ENCODE assay signal across 1 cellular context in the genomic region with DNA sequence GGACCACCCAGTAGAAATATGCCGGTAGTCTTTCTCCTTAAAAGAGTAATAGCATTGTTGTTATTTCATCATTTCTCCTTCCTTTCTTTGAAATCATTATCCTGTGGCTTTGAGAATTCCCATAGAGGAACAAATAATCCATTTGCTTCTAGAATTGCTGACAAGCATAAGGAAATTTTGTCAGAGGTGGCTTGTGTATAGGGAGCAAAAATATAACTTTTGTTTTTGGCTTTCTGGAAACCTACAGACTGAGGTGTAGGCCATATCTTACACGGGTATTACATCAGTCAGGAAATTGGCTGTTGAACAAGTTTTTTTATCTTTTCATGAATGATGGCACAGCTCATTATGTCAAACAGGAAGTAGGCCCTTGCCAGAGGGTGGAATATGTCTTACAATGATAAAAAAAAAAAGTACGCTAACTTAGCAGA.
TF ChIP-seq lines count a peak whose summit lies in the region.

No MANE protein-coding gene starts in this region.

TF ChIP-seq in K562, 482 proteins besides CTCF, POLR2A, EP300 and RAD21 (continued from another document and continues in another):
- peak; percentile 64; the same call in 1 of the 2 replicates for TF ChIP-seq GABPB1 (CRISPR knock-in tag; IDR thresholded peaks at IDR 0.05)
- no peak for TF ChIP-seq ATF1 (CRISPR knock-in tag; IDR thresholded peaks at IDR 0.05)
- TF ChIP-seq ATF1 (tag; IDR thresholded peaks at IDR 0.05), result 0 out of 2 replicates have a peak, but pooled peaks have one; percentile 41
- no peak for TF ChIP-seq KAT2B (IDR thresholded peaks at IDR 0.05; ENCODE audit: low read depth, low read length)
- TF ChIP-seq PHF21A (IDR thresholded peaks at IDR 0.05; ENCODE audit: borderline replicate concordance, low read depth), result no peak
- no peak for TF ChIP-seq SLC30A9 (CRISPR knock-in tag; IDR thresholded peaks at IDR 0.05)
- TF ChIP-seq ARID1B (IDR thresholded peaks at IDR 0.05), result peak; percentile 72
- TF ChIP-seq ZNF133 (CRISPR knock-in tag; IDR thresholded peaks at IDR 0.05), result no peak
- TF ChIP-seq MCM2 (IDR thresholded peaks at IDR 0.05; ENCODE audit: low read depth), result no peak
- TF ChIP-seq, protein P1, sequence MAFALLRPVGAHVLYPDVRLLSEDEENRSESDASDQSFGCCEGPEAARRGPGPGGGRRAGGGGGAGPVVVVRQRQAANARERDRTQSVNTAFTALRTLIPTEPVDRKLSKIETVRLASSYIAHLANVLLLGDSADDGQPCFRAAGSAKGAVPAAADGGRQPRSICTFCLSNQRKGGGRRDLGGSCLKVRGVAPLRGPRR (CRISPR knock-in tag; IDR thresholded peaks at IDR 0.05), result no peak
- no peak for TF ChIP-seq RBM15 (IDR thresholded peaks at IDR 0.05; ENCODE audit: insufficient read depth, low read length)
- TF ChIP-seq NONO (IDR thresholded peaks at IDR 0.05; ENCODE audit: low read depth in 2 of 2, low read length in 1 of 2), result no peak
- peak; percentile 70; the same call in 1 of the 2 replicates for TF ChIP-seq RNF2 (IDR thresholded peaks at IDR 0.05)
- TF ChIP-seq JUNB (CRISPR knock-in tag; conservative IDR thresholded peaks at IDR 0.05), result 0 out of 2 replicates have a peak, but pooled peaks have one; percentile 16
- TF ChIP-seq CBFA2T2 (conservative IDR thresholded peaks at IDR 0.05), result no peak
- TF ChIP-seq ZNF830 (CRISPR knock-in tag; IDR thresholded peaks at IDR 0.05), result no peak
- no peak for TF ChIP-seq ZNF146 (CRISPR knock-in tag; IDR thresholded peaks at IDR 0.05; ENCODE audit: unreplicated experiment)
- no peak for TF ChIP-seq FIP1L1 (IDR thresholded peaks at IDR 0.05; ENCODE audit: low read depth, low read length, poor library complexity, severe bottlenecking)
- TF ChIP-seq ZNF274 (IDR thresholded peaks at IDR 0.05; ENCODE audit: borderline replicate concordance, low read depth, low read length), result no peak
- TF ChIP-seq CXXC5 (CRISPR knock-in tag; IDR thresholded peaks at IDR 0.05), result peak; percentile 75
- TF ChIP-seq, protein P2, sequence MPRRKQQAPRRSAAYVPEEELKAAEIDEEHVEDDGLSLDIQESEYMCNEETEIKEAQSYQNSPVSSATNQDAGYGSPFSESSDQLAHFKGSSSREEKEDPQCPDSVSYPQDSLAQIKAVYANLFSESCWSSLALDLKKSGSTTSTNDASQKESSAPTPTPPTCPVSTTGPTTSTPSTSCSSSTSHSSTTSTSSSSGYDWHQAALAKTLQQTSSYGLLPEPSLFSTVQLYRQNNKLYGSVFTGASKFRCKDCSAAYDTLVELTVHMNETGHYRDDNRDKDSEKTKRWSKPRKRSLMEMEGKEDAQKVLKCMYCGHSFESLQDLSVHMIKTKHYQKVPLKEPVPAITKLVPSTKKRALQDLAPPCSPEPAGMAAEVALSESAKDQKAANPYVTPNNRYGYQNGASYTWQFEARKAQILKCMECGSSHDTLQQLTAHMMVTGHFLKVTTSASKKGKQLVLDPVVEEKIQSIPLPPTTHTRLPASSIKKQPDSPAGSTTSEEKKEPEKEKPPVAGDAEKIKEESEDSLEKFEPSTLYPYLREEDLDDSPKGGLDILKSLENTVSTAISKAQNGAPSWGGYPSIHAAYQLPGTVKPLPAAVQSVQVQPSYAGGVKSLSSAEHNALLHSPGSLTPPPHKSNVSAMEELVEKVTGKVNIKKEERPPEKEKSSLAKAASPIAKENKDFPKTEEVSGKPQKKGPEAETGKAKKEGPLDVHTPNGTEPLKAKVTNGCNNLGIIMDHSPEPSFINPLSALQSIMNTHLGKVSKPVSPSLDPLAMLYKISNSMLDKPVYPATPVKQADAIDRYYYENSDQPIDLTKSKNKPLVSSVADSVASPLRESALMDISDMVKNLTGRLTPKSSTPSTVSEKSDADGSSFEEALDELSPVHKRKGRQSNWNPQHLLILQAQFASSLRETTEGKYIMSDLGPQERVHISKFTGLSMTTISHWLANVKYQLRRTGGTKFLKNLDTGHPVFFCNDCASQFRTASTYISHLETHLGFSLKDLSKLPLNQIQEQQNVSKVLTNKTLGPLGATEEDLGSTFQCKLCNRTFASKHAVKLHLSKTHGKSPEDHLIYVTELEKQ (CRISPR knock-in tag; IDR thresholded peaks at IDR 0.05), result 0 out of 2 replicates have a peak, but pooled peaks have one; percentile 16
- no peak for TF ChIP-seq FOXM1 (IDR thresholded peaks at IDR 0.05; ENCODE audit: low read depth)
- TF ChIP-seq FOXM1 (CRISPR knock-in tag; IDR thresholded peaks at IDR 0.05; ENCODE audit: low read depth), result no peak
- TF ChIP-seq, protein P3, sequence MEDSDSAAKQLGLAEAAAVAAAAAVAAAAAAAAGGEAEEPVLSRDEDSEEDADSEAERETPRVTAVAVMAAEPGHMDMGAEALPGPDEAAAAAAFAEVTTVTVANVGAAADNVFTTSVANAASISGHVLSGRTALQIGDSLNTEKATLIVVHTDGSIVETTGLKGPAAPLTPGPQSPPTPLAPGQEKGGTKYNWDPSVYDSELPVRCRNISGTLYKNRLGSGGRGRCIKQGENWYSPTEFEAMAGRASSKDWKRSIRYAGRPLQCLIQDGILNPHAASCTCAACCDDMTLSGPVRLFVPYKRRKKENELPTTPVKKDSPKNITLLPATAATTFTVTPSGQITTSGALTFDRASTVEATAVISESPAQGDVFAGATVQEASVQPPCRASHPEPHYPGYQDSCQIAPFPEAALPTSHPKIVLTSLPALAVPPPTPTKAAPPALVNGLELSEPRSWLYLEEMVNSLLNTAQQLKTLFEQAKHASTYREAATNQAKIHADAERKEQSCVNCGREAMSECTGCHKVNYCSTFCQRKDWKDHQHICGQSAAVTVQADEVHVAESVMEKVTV (CRISPR knock-in tag; IDR thresholded peaks at IDR 0.05), result 0 out of 2 replicates have a peak, but pooled peaks have one; percentile 31
- TF ChIP-seq ZBTB7A (IDR thresholded peaks at IDR 0.05; ENCODE audit: borderline replicate concordance, control insufficient read depth, low read depth, low read length), result no peak
- no peak for TF ChIP-seq TFAM (CRISPR knock-in tag; conservative IDR thresholded peaks at IDR 0.05)
- TF ChIP-seq NR3C1 (CRISPR knock-in tag; IDR thresholded peaks at IDR 0.05), result no peak
- no peak for TF ChIP-seq ZKSCAN3 (CRISPR knock-in tag; IDR thresholded peaks at IDR 0.05)
- TF ChIP-seq, protein P4, sequence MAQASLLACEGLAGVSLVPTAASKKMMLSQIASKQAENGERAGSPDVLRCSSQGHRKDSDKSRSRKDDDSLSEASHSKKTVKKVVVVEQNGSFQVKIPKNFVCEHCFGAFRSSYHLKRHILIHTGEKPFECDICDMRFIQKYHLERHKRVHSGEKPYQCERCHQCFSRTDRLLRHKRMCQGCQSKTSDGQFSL (CRISPR knock-in tag; IDR thresholded peaks at IDR 0.05), result no peak
- TF ChIP-seq, protein P4 (tag; IDR thresholded peaks at IDR 0.05), result 0 out of 4 replicates have a peak, but pooled peaks of 1 of the 2 experiments have one; percentile 17
- TF ChIP-seq, protein P5, sequence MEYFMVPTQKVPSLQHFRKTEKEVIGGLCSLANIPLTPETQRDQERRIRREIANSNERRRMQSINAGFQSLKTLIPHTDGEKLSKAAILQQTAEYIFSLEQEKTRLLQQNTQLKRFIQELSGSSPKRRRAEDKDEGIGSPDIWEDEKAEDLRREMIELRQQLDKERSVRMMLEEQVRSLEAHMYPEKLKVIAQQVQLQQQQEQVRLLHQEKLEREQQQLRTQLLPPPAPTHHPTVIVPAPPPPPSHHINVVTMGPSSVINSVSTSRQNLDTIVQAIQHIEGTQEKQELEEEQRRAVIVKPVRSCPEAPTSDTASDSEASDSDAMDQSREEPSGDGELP (CRISPR knock-in tag; IDR thresholded peaks at IDR 0.05; ENCODE audit: borderline replicate concordance), result no peak
- TF ChIP-seq, protein P6, sequence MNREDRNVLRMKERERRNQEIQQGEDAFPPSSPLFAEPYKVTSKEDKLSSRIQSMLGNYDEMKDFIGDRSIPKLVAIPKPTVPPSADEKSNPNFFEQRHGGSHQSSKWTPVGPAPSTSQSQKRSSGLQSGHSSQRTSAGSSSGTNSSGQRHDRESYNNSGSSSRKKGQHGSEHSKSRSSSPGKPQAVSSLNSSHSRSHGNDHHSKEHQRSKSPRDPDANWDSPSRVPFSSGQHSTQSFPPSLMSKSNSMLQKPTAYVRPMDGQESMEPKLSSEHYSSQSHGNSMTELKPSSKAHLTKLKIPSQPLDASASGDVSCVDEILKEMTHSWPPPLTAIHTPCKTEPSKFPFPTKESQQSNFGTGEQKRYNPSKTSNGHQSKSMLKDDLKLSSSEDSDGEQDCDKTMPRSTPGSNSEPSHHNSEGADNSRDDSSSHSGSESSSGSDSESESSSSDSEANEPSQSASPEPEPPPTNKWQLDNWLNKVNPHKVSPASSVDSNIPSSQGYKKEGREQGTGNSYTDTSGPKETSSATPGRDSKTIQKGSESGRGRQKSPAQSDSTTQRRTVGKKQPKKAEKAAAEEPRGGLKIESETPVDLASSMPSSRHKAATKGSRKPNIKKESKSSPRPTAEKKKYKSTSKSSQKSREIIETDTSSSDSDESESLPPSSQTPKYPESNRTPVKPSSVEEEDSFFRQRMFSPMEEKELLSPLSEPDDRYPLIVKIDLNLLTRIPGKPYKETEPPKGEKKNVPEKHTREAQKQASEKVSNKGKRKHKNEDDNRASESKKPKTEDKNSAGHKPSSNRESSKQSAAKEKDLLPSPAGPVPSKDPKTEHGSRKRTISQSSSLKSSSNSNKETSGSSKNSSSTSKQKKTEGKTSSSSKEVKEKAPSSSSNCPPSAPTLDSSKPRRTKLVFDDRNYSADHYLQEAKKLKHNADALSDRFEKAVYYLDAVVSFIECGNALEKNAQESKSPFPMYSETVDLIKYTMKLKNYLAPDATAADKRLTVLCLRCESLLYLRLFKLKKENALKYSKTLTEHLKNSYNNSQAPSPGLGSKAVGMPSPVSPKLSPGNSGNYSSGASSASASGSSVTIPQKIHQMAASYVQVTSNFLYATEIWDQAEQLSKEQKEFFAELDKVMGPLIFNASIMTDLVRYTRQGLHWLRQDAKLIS (CRISPR knock-in tag; IDR thresholded peaks at IDR 0.05), result no peak
- TF ChIP-seq TGIF2 (CRISPR knock-in tag; IDR thresholded peaks at IDR 0.05), result no peak
- TF ChIP-seq ZNF57 (CRISPR knock-in tag; IDR thresholded peaks at IDR 0.05), result no peak
- TF ChIP-seq, protein P7, sequence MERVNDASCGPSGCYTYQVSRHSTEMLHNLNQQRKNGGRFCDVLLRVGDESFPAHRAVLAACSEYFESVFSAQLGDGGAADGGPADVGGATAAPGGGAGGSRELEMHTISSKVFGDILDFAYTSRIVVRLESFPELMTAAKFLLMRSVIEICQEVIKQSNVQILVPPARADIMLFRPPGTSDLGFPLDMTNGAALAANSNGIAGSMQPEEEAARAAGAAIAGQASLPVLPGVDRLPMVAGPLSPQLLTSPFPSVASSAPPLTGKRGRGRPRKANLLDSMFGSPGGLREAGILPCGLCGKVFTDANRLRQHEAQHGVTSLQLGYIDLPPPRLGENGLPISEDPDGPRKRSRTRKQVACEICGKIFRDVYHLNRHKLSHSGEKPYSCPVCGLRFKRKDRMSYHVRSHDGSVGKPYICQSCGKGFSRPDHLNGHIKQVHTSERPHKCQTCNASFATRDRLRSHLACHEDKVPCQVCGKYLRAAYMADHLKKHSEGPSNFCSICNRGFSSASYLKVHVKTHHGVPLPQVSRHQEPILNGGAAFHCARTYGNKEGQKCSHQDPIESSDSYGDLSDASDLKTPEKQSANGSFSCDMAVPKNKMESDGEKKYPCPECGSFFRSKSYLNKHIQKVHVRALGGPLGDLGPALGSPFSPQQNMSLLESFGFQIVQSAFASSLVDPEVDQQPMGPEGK (CRISPR knock-in tag; IDR thresholded peaks at IDR 0.05; ENCODE audit: borderline replicate concordance), result no peak
- no peak for TF ChIP-seq STAG1 (CRISPR knock-in tag; IDR thresholded peaks at IDR 0.05; ENCODE audit: borderline replicate concordance)
- no peak for TF ChIP-seq FOXA3 (CRISPR knock-in tag; conservative IDR thresholded peaks at IDR 0.05 in 1 of 2, IDR thresholded peaks at IDR 0.05 in 1 of 2)
- no peak for TF ChIP-seq SRSF1 (IDR thresholded peaks at IDR 0.05; ENCODE audit: low read depth, low read length)
- TF ChIP-seq, protein P8, sequence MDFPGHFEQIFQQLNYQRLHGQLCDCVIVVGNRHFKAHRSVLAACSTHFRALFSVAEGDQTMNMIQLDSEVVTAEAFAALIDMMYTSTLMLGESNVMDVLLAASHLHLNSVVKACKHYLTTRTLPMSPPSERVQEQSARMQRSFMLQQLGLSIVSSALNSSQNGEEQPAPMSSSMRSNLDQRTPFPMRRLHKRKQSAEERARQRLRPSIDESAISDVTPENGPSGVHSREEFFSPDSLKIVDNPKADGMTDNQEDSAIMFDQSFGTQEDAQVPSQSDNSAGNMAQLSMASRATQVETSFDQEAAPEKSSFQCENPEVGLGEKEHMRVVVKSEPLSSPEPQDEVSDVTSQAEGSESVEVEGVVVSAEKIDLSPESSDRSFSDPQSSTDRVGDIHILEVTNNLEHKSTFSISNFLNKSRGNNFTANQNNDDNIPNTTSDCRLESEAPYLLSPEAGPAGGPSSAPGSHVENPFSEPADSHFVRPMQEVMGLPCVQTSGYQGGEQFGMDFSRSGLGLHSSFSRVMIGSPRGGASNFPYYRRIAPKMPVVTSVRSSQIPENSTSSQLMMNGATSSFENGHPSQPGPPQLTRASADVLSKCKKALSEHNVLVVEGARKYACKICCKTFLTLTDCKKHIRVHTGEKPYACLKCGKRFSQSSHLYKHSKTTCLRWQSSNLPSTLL (IDR thresholded peaks at IDR 0.05), result no peak
- TF ChIP-seq, protein P9, sequence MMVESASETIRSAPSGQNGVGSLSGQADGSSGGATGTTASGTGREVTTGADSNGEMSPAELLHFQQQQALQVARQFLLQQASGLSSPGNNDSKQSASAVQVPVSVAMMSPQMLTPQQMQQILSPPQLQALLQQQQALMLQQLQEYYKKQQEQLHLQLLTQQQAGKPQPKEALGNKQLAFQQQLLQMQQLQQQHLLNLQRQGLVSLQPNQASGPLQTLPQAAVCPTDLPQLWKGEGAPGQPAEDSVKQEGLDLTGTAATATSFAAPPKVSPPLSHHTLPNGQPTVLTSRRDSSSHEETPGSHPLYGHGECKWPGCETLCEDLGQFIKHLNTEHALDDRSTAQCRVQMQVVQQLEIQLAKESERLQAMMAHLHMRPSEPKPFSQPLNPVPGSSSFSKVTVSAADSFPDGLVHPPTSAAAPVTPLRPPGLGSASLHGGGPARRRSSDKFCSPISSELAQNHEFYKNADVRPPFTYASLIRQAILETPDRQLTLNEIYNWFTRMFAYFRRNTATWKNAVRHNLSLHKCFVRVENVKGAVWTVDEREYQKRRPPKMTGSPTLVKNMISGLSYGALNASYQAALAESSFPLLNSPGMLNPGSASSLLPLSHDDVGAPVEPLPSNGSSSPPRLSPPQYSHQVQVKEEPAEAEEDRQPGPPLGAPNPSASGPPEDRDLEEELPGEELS (CRISPR knock-in tag; IDR thresholded peaks at IDR 0.05; ENCODE audit: borderline replicate concordance), result no peak
- TF ChIP-seq SP2 (IDR thresholded peaks at IDR 0.05; ENCODE audit: extremely low read depth, low read depth, low read length, poor library complexity, severe bottlenecking), result no peak
- peak; percentile 66; the same call in 1 of the 2 replicates for TF ChIP-seq HSF4 (CRISPR knock-in tag; IDR thresholded peaks at IDR 0.05; ENCODE audit: borderline replicate concordance)
- no peak for TF ChIP-seq HCFC1 (IDR thresholded peaks at IDR 0.05; ENCODE audit: low read depth, low read length)
- TF ChIP-seq MAZ (CRISPR knock-in tag; conservative IDR thresholded peaks at IDR 0.05 in 1 of 2, IDR thresholded peaks at IDR 0.05 in 1 of 2), result no peak
